In genomic region chr2:17540813-17541513, GRCh38 we compare ENCODE assay signal across 11 cellular contexts. TPM values are rescaled to one million over a fixed set of nuclear protein-coding genes. Genes with fewer than 3 reads are reported as not detected.
DNase-seq lines count a peak whose midpoint lies in the region; ATAC-seq, FAIRE-seq and TF ChIP-seq lines count a peak whose summit lies in the region.
"Had no signal": no experiment of that assay in that cellular context is flagged by ENCODE, and none has a peak within 500 bp of the region (broad histone marks: within the 10 kb centered on the region; RNA-seq: fewer than 3 reads in every experiment).

No MANE protein-coding gene starts in this region.

- peak overlapping the region; percentile 29 for H4K91ac ChIP-seq in H1 (replicated peaks; ENCODE audit: insufficient read length, low read length)

- peak overlapping the region; percentile 44 for H2BK120ac ChIP-seq in H1 (replicated peaks; ENCODE audit: low read depth, low read length)

- 0 out of 2 replicates have a peak overlapping the region, but pooled peaks have one; percentile 55 for H2BK15ac ChIP-seq in H1 (ENCODE audit: low read length)

- no peaks in the 10 kb centered on the region for H3F3A ChIP-seq in PC-3 (ENCODE audit: low read length, unreplicated experiment)

- TF ChIP-seq POLR2A in H1 (IDR thresholded peaks at IDR 0.05; ENCODE audit: control extremely low read depth in 1 of 2, low read depth in 2 of 2, low read length in 2 of 2), result no peak

- H2BK20ac ChIP-seq in H1 (ENCODE audit: low read length), result no peak overlapping the region

- no peak for FAIRE-seq in H1 (lab: Jason Lieb, UNC)
- FAIRE-seq: H54 had no signal

- CTCF ChIA-PET in AG04449 (lab: Yijun Ruan, JAX) (interaction anchor here (1.4 to 1.7 kb wide), 2 partner anchors 17 to 130 kb away, joined by 3 to 4 read pairs; no protein-coding TSS in a partner anchor), H1 (lab: Charles Lee; ENCODE audit: partially characterized antibody) (interaction anchor here (0.8 to 2.6 kb wide), 5 partner anchors 13 to 105 kb away, joined by 3 to 9 read pairs (median 3); no protein-coding TSS in a partner anchor), PC-3 (lab: Charles Lee) (no interaction called here)

- H3K9ac ChIP-seq in H1 (replicated peaks in 1 of 4; ENCODE audit: extremely low read depth in 1 of 4, low read depth in 3 of 4, low read length in 3 of 4) (peak overlapping the region in 3 of 4 experiments; percentile 22 to 73 (median 37); a peak in 5 of 7 replicates), PC-3 (ENCODE audit: low read length) (no peak overlapping the region)

- H3K4me1 ChIP-seq in H1 (replicated peaks in 1 of 4; ENCODE audit: control insufficient read depth in 3 of 4, insufficient read depth in 4 of 4, low read length in 3 of 4), result peaks cover 6 to 21% (median 9%) of the 10 kb centered on the region in 4 experiments; a peak in 4 of 7 replicates
- no peaks in the 10 kb centered on the region for H3K4me1 ChIP-seq in PC-3 (ENCODE audit: insufficient read depth, low read length)

- no peak overlapping the region for H3K23ac ChIP-seq in H1 (ENCODE audit: insufficient read length)

- H2BK5ac ChIP-seq in H1 (ENCODE audit: low read depth, low read length), result peak overlapping the region; percentile 32; the same call in 1 of the 2 replicates

- H3K27me3 ChIP-seq in H1 (replicated peaks in 1 of 4; ENCODE audit: control insufficient read depth in 3 of 4, extremely low read depth in 1 of 4, insufficient read depth in 3 of 4, low read length in 3 of 4), result peaks cover 0 to 5% (median 0%) of the 10 kb centered on the region in 4 experiments; a peak in 1 of 7 replicates
- H3K27me3 ChIP-seq in PC-3 (ENCODE audit: low read length), result peaks cover 79% of the 10 kb centered on the region

- TF ChIP-seq CTCF in AG04449 (IDR thresholded peaks at IDR 0.05; ENCODE audit: insufficient read depth, low read length, missing control alignments) (no peak), H1 (IDR thresholded peaks at IDR 0.05; ENCODE audit: control extremely low read depth in 1 of 3, insufficient read depth in 1 of 3, low read depth in 1 of 3, low read length in 3 of 3) (no peak), nephron progenitor cell (IDR thresholded peaks at IDR 0.05) (no peak), PC-3 (conservative IDR thresholded peaks at IDR 0.05; ENCODE audit: low read depth, low read length) (no peak)

- peak overlapping the region; percentile 92 to 99 for H3K4me2 ChIP-seq in H1 (ENCODE audit: insufficient read depth in 1 of 2, low read depth in 2 of 2, low read length in 2 of 2)
- no peak overlapping the region for H3K4me2 ChIP-seq in PC-3 (ENCODE audit: low read length)

- H4K5ac ChIP-seq in H1 (ENCODE audit: insufficient read length, low read depth, low read length), result no peak overlapping the region

- H3K79me1 ChIP-seq in H1 (ENCODE audit: low read depth, low read length), result no peaks in the 10 kb centered on the region; the same call in 1 of the 2 replicates

- no peak for TF ChIP-seq RAD21 in H1 (IDR thresholded peaks at IDR 0.05 in 1 of 2, conservative IDR thresholded peaks at IDR 0.05 in 1 of 2; ENCODE audit: low read depth in 2 of 2, low read length in 2 of 2)

- H2AFZ ChIP-seq in H1 (ENCODE audit: low read length) (no peak overlapping the region), PC-3 (ENCODE audit: low read length) (no peak overlapping the region)

- intact Hi-C loops in PC-3 (cut with micrococcal nuclease), result no loop called here

- H3K56ac ChIP-seq in H1 (replicated peaks; ENCODE audit: insufficient read length, low read depth, low read length), result peak overlapping the region; percentile 85

- POLR2A ChIA-PET in AG04449 (lab: Yijun Ruan, JAX) (no interaction called here), H1 (lab: Charles Lee; ENCODE audit: partially characterized antibody) (interaction anchor here (0.7 to 3.7 kb wide), 10 partner anchors 7 to 110 kb away, joined by 3 to 22 read pairs (median 8); partner anchors contain the start of gene RAD51AP2), PC-3 (lab: Charles Lee; ENCODE audit: unreplicated experiment) (no interaction called here)

- TF ChIP-seq EP300 in H1 (IDR thresholded peaks at IDR 0.05; ENCODE audit: borderline replicate concordance in 1 of 2, low read depth in 2 of 2, low read length in 2 of 2), result no peak

- peak overlapping the region; percentile 57; the same call in 1 of the 2 replicates for H3K18ac ChIP-seq in H1 (ENCODE audit: extremely low read depth, low read length)

- no peak for DNase-seq in AG04449 (ENCODE audit: low read depth, low spot score)
- DNase-seq in NAMALWA (ENCODE audit: low spot score), result peak; percentile 37
- no peak for DNase-seq in H1 (ENCODE audit: low read depth in 1 of 2, low spot score in 2 of 2)
- no peak for DNase-seq in nephron progenitor cell
- DNase-seq in PC-3, result no peak
- no peak for DNase-seq in activated CD4-positive, alpha-beta T cell treated with anti-CD3 and anti-CD28 coated beads, Interleukin-2, amount 50 U/mL, for 48 hours
- DNase-seq: activated T-cell treated with anti-CD3 and anti-CD28 coated beads, Interleukin-2, amount 50 U/mL, for 72 hours; naive B cell had no signal

- H3K36me3 ChIP-seq in H1 (ENCODE audit: control insufficient read depth in 2 of 4, insufficient read depth in 4 of 4, low read length in 3 of 4) (no peaks in the 10 kb centered on the region), PC-3 (ENCODE audit: low read depth, low read length) (no peaks in the 10 kb centered on the region)

- peak overlapping the region; percentile 36 for H3K4ac ChIP-seq in H1 (replicated peaks; ENCODE audit: insufficient read length, low read depth, low read length)

- H3K27ac ChIP-seq in H1 (ENCODE audit: low read depth, low read length), result 0 out of 2 replicates have a peak overlapping the region, but pooled peaks have one; percentile 4
- H3K27ac ChIP-seq in PC-3 (ENCODE audit: low read length), result no peak overlapping the region

- ATAC-seq in PC-3 (no peak), GM21515 (IDR thresholded peaks at IDR 0.05; ENCODE audit: unreplicated experiment) (no peak), GM18517 (IDR thresholded peaks at IDR 0.05; ENCODE audit: unreplicated experiment) (no peak)
- ATAC-seq: activated T-cell treated with anti-CD3 and anti-CD28 coated beads, Interleukin-2, amount 50 U/mL, for 72 hours had no signal

- no peak overlapping the region for H2AK5ac ChIP-seq in H1 (ENCODE audit: low read depth, low read length)

- H4K8ac ChIP-seq in H1 (ENCODE audit: extremely low read depth, insufficient read depth, low read length), result no peak overlapping the region

- H3K9me3 ChIP-seq in H1 (ENCODE audit: insufficient read depth in 2 of 2, low read depth in 1 of 2, low read length in 1 of 2), result no peaks in the 10 kb centered on the region
- H3K9me3 ChIP-seq in PC-3 (ENCODE audit: low read length), result no peaks in the 10 kb centered on the region

- H3K23me2 ChIP-seq in H1 (ENCODE audit: low read depth, low read length), result peaks cover 26% of the 10 kb centered on the region

- H3K36me3 Mint-ChIP-seq in nephron progenitor cell (ENCODE audit: low read depth), result no peaks in the 10 kb centered on the region
- H3K36me3 Mint-ChIP-seq: naive B cell had no signal

- no peak overlapping the region; the same call in 1 of the 2 replicates for H2BK12ac ChIP-seq in H1 (ENCODE audit: low read depth, low read length)

- WGBS in H1 (ENCODE audit: extremely low coverage in 1 of 2, insufficient coverage in 1 of 2, insufficient read length in 1 of 2, insufficient replicate concordance in 2 of 2, low coverage in 1 of 2, low lambda C conversion rate in 2 of 2, missing lambda C conversion rate in 1 of 2), 2 experiments, result 1% methylated on average over 21 of the region's 21 CpGs; no CpG with 5 or more reads in 1 of the 2 experiments

- no peak overlapping the region for H3K14ac ChIP-seq in H1 (ENCODE audit: insufficient read length)

- BruUV-seq in PC-3 (replicated peaks; lab: Mats Ljungman, UMichigan), result no TSS peak

- peak overlapping the region; percentile 88 for H3K4me3 Mint-ChIP-seq in nephron progenitor cell

- no peaks in the 10 kb centered on the region for H3K9me2 ChIP-seq in PC-3 (replicated peaks; ENCODE audit: low read length)

- peak overlapping the region; percentile 84 for H3K27ac Mint-ChIP-seq in nephron progenitor cell
- H3K27ac Mint-ChIP-seq: activated T-cell treated with anti-CD3 and anti-CD28 coated beads, Interleukin-2, amount 50 U/mL, for 72 hours had no signal

- H3K4me1 Mint-ChIP-seq in nephron progenitor cell, result peaks cover 47% of the 10 kb centered on the region

- H3K4me3 ChIP-seq in AG04449 (ENCODE audit: low read depth, low read length) (peak overlapping the region; percentile 56), H1 (ENCODE audit: extremely low read depth in 1 of 4, insufficient read depth in 2 of 4, low read depth in 3 of 4, low read length in 4 of 4) (peak overlapping the region; percentile 74 to 97 (median 93)), PC-3 (ENCODE audit: low read length) (no peak overlapping the region)

- peaks cover 0 to 1% of the 10 kb centered on the region in 2 experiments for H4K20me1 ChIP-seq in H1 (replicated peaks in 1 of 2; ENCODE audit: control insufficient read depth in 1 of 2, insufficient read depth in 2 of 2, low read length in 2 of 2)
- H4K20me1 ChIP-seq in PC-3 (ENCODE audit: low read length), result no peaks in the 10 kb centered on the region

- H3K9me3 Mint-ChIP-seq in nephron progenitor cell, result no peaks in the 10 kb centered on the region

- H3K79me2 ChIP-seq in H1 (ENCODE audit: control insufficient read depth in 1 of 2, insufficient read depth in 2 of 2, low read length in 2 of 2) (peaks cover 16 to 33% of the 10 kb centered on the region in 2 experiments), PC-3 (ENCODE audit: low read length) (no peaks in the 10 kb centered on the region)

- peaks cover 66% of the 10 kb centered on the region for H3K27me3 Mint-ChIP-seq in nephron progenitor cell (ENCODE audit: low read depth, poor library complexity)

RNA-seq across cellular contexts. Expression of gene VSNL1, which starts 0.5 kb away (rescaled TPM):
- 108 and 113 TPM in 2 replicates for total RNA-seq in H1 (2021; fragmentation: NEBNext Ultra II Directional; extraction: Animal tissue kit (Norgen Biotek cat#: 25700))
- 34.7 and 49.4 TPM in 2 replicates for polyA plus RNA-seq in H1 (2011; rRNA removed)
- polyA plus RNA-seq in H1 (2011; cell fraction: cytosol; rRNA removed), result 64.8 TPM
- 21.7 TPM for polyA plus RNA-seq in H1 (2011; cell fraction: nucleus; rRNA removed)
- 58.5 to 87.6 TPM (median 65.6 TPM) in 4 replicates for polyA plus RNA-seq in H1 (2012, experiment 1 of 2)
- 7.3 TPM for polyA plus RNA-seq in H1 (2012, experiment 2 of 2)
- 107 TPM for polyA plus RNA-seq in H1 (2013, experiment 1 of 2)
- polyA plus RNA-seq in H1 (2013, experiment 2 of 2), result 113 TPM
- 72.6 and 73.2 TPM in 2 replicates for polyA minus RNA-seq in H1 (2011; rRNA and poly(A)+ RNA removed)
- polyA minus RNA-seq in H1 (2011; cell fraction: cytosol; rRNA and poly(A)+ RNA removed), result 37.1 TPM
- polyA minus RNA-seq in H1 (2011; cell fraction: nucleus; rRNA and poly(A)+ RNA removed), result 42.7 TPM
- not detected in 2 replicates for total RNA-seq in PC-3 (2014; rRNA removed)
- total RNA-seq: activated T-cell treated with anti-CD3 and anti-CD28 coated beads, Interleukin-2, amount 50 U/mL, for 72 hours had no signal

RNA-seq across cellular contexts. Expression of gene RAD51AP2, which starts 22.7 kb away (rescaled TPM):
- total RNA-seq in H1 (2021; fragmentation: NEBNext Ultra II Directional; extraction: Animal tissue kit (Norgen Biotek cat#: 25700)), result 0.08 and 0.20 TPM in 2 replicates
- 0.02 and 0.03 TPM in 2 replicates for polyA plus RNA-seq in H1 (2011; rRNA removed)
- 0.10 TPM for polyA plus RNA-seq in H1 (2011; cell fraction: cytosol; rRNA removed)
- 0.03 TPM for polyA plus RNA-seq in H1 (2011; cell fraction: nucleus; rRNA removed)
- 0.05 to 0.15 TPM (median 0.08 TPM) in 4 replicates for polyA plus RNA-seq in H1 (2012, experiment 1 of 2)
- polyA plus RNA-seq in H1 (2012, experiment 2 of 2), result not detected
- polyA plus RNA-seq in H1 (2013, experiment 1 of 2), result 0.20 TPM
- 0.18 TPM for polyA plus RNA-seq in H1 (2013, experiment 2 of 2)
- polyA minus RNA-seq in H1 (2011; rRNA and poly(A)+ RNA removed), result 0.06 TPM in 1 of 2 replicates, not detected in the other
- not detected for polyA minus RNA-seq in H1 (2011; cell fraction: cytosol; rRNA and poly(A)+ RNA removed)
- polyA minus RNA-seq in H1 (2011; cell fraction: nucleus; rRNA and poly(A)+ RNA removed), result 0.80 TPM
- total RNA-seq in PC-3 (2014; rRNA removed), result not detected in 2 replicates
- total RNA-seq: activated T-cell treated with anti-CD3 and anti-CD28 coated beads, Interleukin-2, amount 50 U/mL, for 72 hours had no signal

Comparison
In these comparisons a context has a peak if more than half of its experiments do, and no peak if none do; other contexts are left out.
1. RNA of gene VSNL1, which starts 0.5 kb away (total RNA-seq): 108 to 113 TPM in H1; not detected in PC-3; every median in the first group is over 100 times any median in the second.